In genomic region chr19:36604656-36605100, GRCh38 we compare ENCODE assay signal across 8 cellular contexts. TPM values are rescaled to one million over a fixed set of nuclear protein-coding genes. Genes with fewer than 3 reads are reported as not detected.
DNase-seq lines count a peak whose midpoint lies in the region; ATAC-seq, FAIRE-seq and TF ChIP-seq lines count a peak whose summit lies in the region.

No MANE protein-coding gene starts in this region.

- in situ Hi-C loops in IMR-90 (cut with MboI; ENCODE audit: low sequenced_read_pairs), result no loop called here

- TF ChIP-seq CTCF in IMR-90 (conservative IDR thresholded peaks at IDR 0.05; ENCODE audit: low read depth, low read length), result no peak
- TF ChIP-seq CTCF in VCaP (conservative IDR thresholded peaks at IDR 0.05), result no peak
- TF ChIP-seq CTCF in breast epithelium (IDR thresholded peaks at IDR 0.05), result no peak
- TF ChIP-seq CTCF in keratinocyte (optimal IDR thresholded peaks at IDR 0.05 in 1 of 3, IDR thresholded peaks at IDR 0.05 in 1 of 3, conservative IDR thresholded peaks at IDR 0.05 in 1 of 3; ENCODE audit: extremely low read depth in 1 of 3, insufficient read depth in 2 of 3, low read length in 3 of 3), result no peak

- intact Hi-C loops in IMR-90 (cut with micrococcal nuclease) (loop anchor here (2.0 kb wide), 1 partner anchor 32 kb away; the partner anchor contains the start of gene ZNF529), breast epithelium (cut with DNase I; ENCODE audit: low total_unique reads) (no loop called here)

- peak overlapping the region; percentile 53 for H2BK5ac ChIP-seq in IMR-90 (ENCODE audit: low read depth, low read length, poor library complexity, severe bottlenecking)

- peak overlapping the region; percentile 93 for H2AK9ac ChIP-seq in IMR-90 (replicated peaks; ENCODE audit: low read depth, low read length, poor library complexity)

- H2AK5ac ChIP-seq in IMR-90 (ENCODE audit: low read depth, low read length), result 0 out of 2 replicates have a peak overlapping the region, but pooled peaks have one; percentile 0

- H3K27me3 ChIP-seq in BLaER1 treated with 17β-estradiol and CSF1 and Interleukin-3, amounts not matched to agents 10 nM and 100 nM, result peaks cover 0 to 10% (median 0%) of the 10 kb centered on the region in 11 experiments; a peak in 6 of 22 replicates
- no peaks in the 10 kb centered on the region for H3K27me3 ChIP-seq in IMR-90 (ENCODE audit: control insufficient read depth, insufficient read depth, low read length)
- H3K27me3 ChIP-seq in breast epithelium, result no peaks in the 10 kb centered on the region
- peaks cover 3% of the 10 kb centered on the region for H3K27me3 ChIP-seq in keratinocyte (ENCODE audit: control insufficient read depth, extremely low read depth, insufficient read depth, low read length)

- CTCF ChIA-PET in IMR-90 (lab: Yijun Ruan, JAX), result no interaction called here

- peaks cover 4 to 11% of the 10 kb centered on the region in 2 experiments; a peak in 3 of 4 replicates for H3K79me1 ChIP-seq in IMR-90 (ENCODE audit: low read depth in 1 of 2, low read length in 2 of 2)

- no peak for TF ChIP-seq RAD21 in IMR-90 (IDR thresholded peaks at IDR 0.05; ENCODE audit: low read length)

- TF ChIP-seq POLR2A in IMR-90 (IDR thresholded peaks at IDR 0.05; ENCODE audit: low read depth, low read length) (no peak), breast epithelium (IDR thresholded peaks at IDR 0.05) (no peak)

- POLR2A ChIA-PET in IMR-90 (lab: Charles Lee; ENCODE audit: unreplicated experiment), result interaction anchor here (0.6 kb wide), 1 partner anchor 255 kb away, joined by 7 read pairs; no protein-coding TSS in a partner anchor

- H3K9ac ChIP-seq in BLaER1 treated with 17β-estradiol and CSF1 and Interleukin-3, amounts not matched to agents 10 nM and 100 nM, result peak overlapping the region; percentile 73 to 86 (median 81)
- H3K9ac ChIP-seq in IMR-90 (ENCODE audit: low read depth, low read length) (peak overlapping the region; percentile 79), keratinocyte (ENCODE audit: control insufficient read depth, extremely low read depth, insufficient read depth, low read length) (no peak overlapping the region)

- peak overlapping the region; percentile 76 to 92 (median 85) for H3K4me2 ChIP-seq in BLaER1 treated with 17β-estradiol and CSF1 and Interleukin-3, amounts not matched to agents 10 nM and 100 nM
- peak overlapping the region; percentile 98 for H3K4me2 ChIP-seq in IMR-90 (ENCODE audit: low read depth, low read length)
- peak overlapping the region; percentile 57 for H3K4me2 ChIP-seq in keratinocyte (ENCODE audit: control insufficient read depth, extremely low read depth, insufficient read depth, low read depth, low read length)

- peaks cover 3 to 52% (median 30%) of the 10 kb centered on the region in 11 experiments for H3K36me3 ChIP-seq in BLaER1 treated with 17β-estradiol and CSF1 and Interleukin-3, amounts not matched to agents 10 nM and 100 nM
- no peaks in the 10 kb centered on the region; the same call in 1 of the 2 replicates for H3K36me3 ChIP-seq in IMR-90 (ENCODE audit: control insufficient read depth, insufficient read depth, low read length)
- H3K36me3 ChIP-seq in breast epithelium, result no peaks in the 10 kb centered on the region
- H3K36me3 ChIP-seq in keratinocyte (ENCODE audit: control insufficient read depth in 2 of 2, extremely low read depth in 1 of 2, insufficient read depth in 2 of 2, low read length in 2 of 2), result no peaks in the 10 kb centered on the region

- H3K56ac ChIP-seq in IMR-90 (ENCODE audit: extremely low read depth, insufficient read depth, low read length), result peak overlapping the region; percentile 29; the same call in 1 of the 2 replicates

- no TSS peak for BruUV-seq in IMR-90 (replicated peaks; lab: Mats Ljungman, UMichigan)

- H2AFZ ChIP-seq in IMR-90 (replicated peaks; ENCODE audit: low read length, poor library complexity), result peak overlapping the region; percentile 99
- H2AFZ ChIP-seq in keratinocyte (ENCODE audit: control insufficient read depth, low read length), result peak overlapping the region; percentile 67

- peak overlapping the region; percentile 16; the same call in 1 of the 2 replicates for H3K14ac ChIP-seq in IMR-90 (replicated peaks; ENCODE audit: low read depth, low read length)

- no peak for FAIRE-seq in keratinocyte (lab: Jason Lieb, UNC)

- no peak overlapping the region for H4K91ac ChIP-seq in IMR-90 (ENCODE audit: insufficient read depth, low read depth, low read length)

- H3K79me2 ChIP-seq in keratinocyte (ENCODE audit: control insufficient read depth, insufficient read depth, low read length), result no peaks in the 10 kb centered on the region

- H4K5ac ChIP-seq in IMR-90 (ENCODE audit: low read depth, low read length), result peak overlapping the region; percentile 53; the same call in 1 of the 2 replicates

- ATAC-seq in GM19463 (IDR thresholded peaks at IDR 0.05; ENCODE audit: unreplicated experiment), result peak; percentile 74
- peak; percentile 80 for ATAC-seq in IMR-90 (ENCODE audit: low read depth)

- dilution Hi-C loops in IMR-90 (cut with HindIII; ENCODE audit: low sequenced_read_pairs, unreplicated experiment) (no loop called here), keratinocyte (cut with MboI; ENCODE audit: extremely low pct_ligation_motif_present, low sequenced_read_pairs) (no loop called here)

- H3K9me1 ChIP-seq in IMR-90 (ENCODE audit: insufficient read depth, low read length) (no peaks in the 10 kb centered on the region), keratinocyte (ENCODE audit: control insufficient read depth, extremely low read depth, insufficient read depth, low read length) (no peaks in the 10 kb centered on the region)

- H3K4me3 ChIP-seq in BLaER1 treated with 17β-estradiol and CSF1 and Interleukin-3, amounts not matched to agents 10 nM and 100 nM, result peak overlapping the region; percentile 67 to 81 (median 76)
- peak overlapping the region; percentile 96 for H3K4me3 ChIP-seq in IMR-90 (ENCODE audit: insufficient read depth, low read depth, low read length)
- peak overlapping the region; percentile 59 to 84 (median 77) for H3K4me3 ChIP-seq in breast epithelium
- H3K4me3 ChIP-seq in keratinocyte (ENCODE audit: control insufficient read depth in 2 of 3, extremely low read depth in 1 of 3, insufficient read depth in 2 of 3, low read depth in 1 of 3, low read length in 3 of 3), result peak overlapping the region; percentile 39 to 57 (median 50)

- H4K8ac ChIP-seq in IMR-90 (ENCODE audit: low read depth in 2 of 2, low read length in 2 of 2), result peak overlapping the region; percentile 65 to 77; a peak in 3 of 4 replicates

- peak; percentile 40 for DNase-seq in IMR-90
- peak in 1 of 2 donors; percentile 20 for DNase-seq in breast epithelium (ENCODE audit: low spot score in 2 of 2)
- no peak for DNase-seq in keratinocyte (ENCODE audit: low read depth, low spot score)
- peak; percentile 77 to 89 for DNase-seq in stimulated activated CD4-positive, alpha-beta T cell treated with anti-CD3 and anti-CD28 coated beads, Interleukin-15, amount 100 ng/mL, for 48 hours (ENCODE audit: low read depth in 2 of 2)
- no peak for DNase-seq in foreskin melanocyte

- H2BK15ac ChIP-seq in IMR-90 (ENCODE audit: low read depth, low read length), result no peak overlapping the region

- H2BK20ac ChIP-seq in IMR-90 (ENCODE audit: low read depth, low read length), result no peak overlapping the region

- H3K9me3 ChIP-seq in BLaER1 treated with 17β-estradiol and CSF1 and Interleukin-3, amounts not matched to agents 10 nM and 100 nM (replicated peaks in 1 of 11), result peaks cover 34 to 87% (median 54%) of the 10 kb centered on the region in 11 experiments; a peak in 21 of 22 replicates
- H3K9me3 ChIP-seq in IMR-90 (ENCODE audit: control insufficient read depth, insufficient read depth, low read length) (peaks cover 4% of the 10 kb centered on the region), breast epithelium (peaks cover 3 to 21% of the 10 kb centered on the region in 2 donors), keratinocyte (ENCODE audit: control insufficient read depth, low read depth, low read length) (peaks cover 6% of the 10 kb centered on the region)

- peaks cover 11 to 28% (median 21%) of the 10 kb centered on the region in 10 experiments for H3K4me1 ChIP-seq in BLaER1 treated with 17β-estradiol and CSF1 and Interleukin-3, amounts not matched to agents 10 nM and 100 nM
- H3K4me1 ChIP-seq in IMR-90 (ENCODE audit: control insufficient read depth, insufficient read depth, low read length) (no peaks in the 10 kb centered on the region), breast epithelium (no peaks in the 10 kb centered on the region), keratinocyte (ENCODE audit: control insufficient read depth, extremely low read depth, insufficient read depth, low read length) (no peaks in the 10 kb centered on the region)

- WGBS in IMR-90 (ENCODE audit: extremely low coverage in 2 of 2, insufficient read length in 1 of 2), 2 experiments, result 0% methylated on average over 6 of the region's 21 CpGs; no CpG with 5 or more reads in 1 of the 2 experiments

- H3K18ac ChIP-seq in IMR-90 (ENCODE audit: low read depth, low read length), result 0 out of 2 replicates have a peak overlapping the region, but pooled peaks have one; percentile 25

- 0 out of 2 replicates have a peak overlapping the region, but pooled peaks have one; percentile 12 for H3K23ac ChIP-seq in IMR-90 (ENCODE audit: low read depth, low read length)

- H4K20me1 ChIP-seq in BLaER1 treated with 17β-estradiol and CSF1 and Interleukin-3, amounts not matched to agents 10 nM and 100 nM, result peaks cover 0 to 10% (median 0%) of the 10 kb centered on the region in 11 experiments; a peak in 3 of 22 replicates
- H4K20me1 ChIP-seq in IMR-90 (ENCODE audit: insufficient read depth, low read length), result no peaks in the 10 kb centered on the region
- H4K20me1 ChIP-seq in keratinocyte (ENCODE audit: control insufficient read depth, extremely low read depth, insufficient read depth, low read length), result no peaks in the 10 kb centered on the region

- H3K27ac ChIP-seq in BLaER1 treated with 17β-estradiol and CSF1 and Interleukin-3, amounts not matched to agents 10 nM and 100 nM, result peak overlapping the region; percentile 74 to 84 (median 79)
- H3K27ac ChIP-seq in IMR-90 (ENCODE audit: insufficient read depth, low read length) (peak overlapping the region; percentile 64), VCaP (peak overlapping the region; percentile 88), breast epithelium (peak overlapping the region; percentile 69 to 76), keratinocyte (ENCODE audit: control insufficient read depth, insufficient read depth, low read length) (no peak overlapping the region)

- no peak overlapping the region for H2BK120ac ChIP-seq in IMR-90 (ENCODE audit: low read depth, low read length)

- no peak overlapping the region; the same call in 1 of the 2 replicates for H3K4ac ChIP-seq in IMR-90 (ENCODE audit: low read depth, low read length)

RNA-seq across cellular contexts. Expression of gene ZNF382, which starts 0.4 kb away (rescaled TPM):
- total RNA-seq in IMR-90 (2012; rRNA removed) (1.9 and 4.5 TPM in 2 replicates), breast epithelium (10 to 100 TPM in 1 of 3 donors, 1 to 10 TPM in 2; 2.6 to 13.0 (median 6.6) TPM)
- polyA plus RNA-seq in IMR-90 (2012; rRNA removed) (0.59 and 0.80 TPM in 2 replicates), keratinocyte (0.28 to 0.64 TPM (median 0.57 TPM) in 3 replicates)
- 0.30 and 0.46 TPM in 2 replicates for polyA plus RNA-seq in IMR-90 (2012; cell fraction: cytosol; rRNA removed)
- polyA plus RNA-seq in IMR-90 (2012; cell fraction: nucleus; rRNA removed; ENCODE audit: low replicate concordance), result 1.1 and 3.6 TPM in 2 replicates
- 0.54 TPM for polyA plus RNA-seq in keratinocyte (2011; ENCODE audit: low read depth)
- 0.38 and 0.39 TPM in 2 replicates for polyA plus RNA-seq in keratinocyte (2011; cell fraction: cytosol; rRNA removed)
- polyA plus RNA-seq in keratinocyte (2011; cell fraction: nucleus; rRNA removed), result 2.5 and 2.6 TPM in 2 replicates
- 0.28 and 0.48 TPM in 2 replicates for polyA plus RNA-seq in keratinocyte (2012; ENCODE audit: low replicate concordance)
- polyA minus RNA-seq in keratinocyte, result 0.39 to 1.1 TPM (median 0.70 TPM) in 3 replicates
- polyA minus RNA-seq in keratinocyte (2011; cell fraction: cytosol; rRNA and poly(A)+ RNA removed), result not detected
- 1.9 and 3.5 TPM in 2 replicates for polyA minus RNA-seq in keratinocyte (2011; cell fraction: nucleus; rRNA and poly(A)+ RNA removed)

RNA-seq across cellular contexts. Expression of gene ZNF529, which starts 31.6 kb away (rescaled TPM):
- total RNA-seq in IMR-90 (2012; rRNA removed) (6.8 and 8.6 TPM in 2 replicates), breast epithelium (10 to 100 TPM in 2 of 3 donors, 1 to 10 TPM in 1; 8.2 to 20.3 (median 14.7) TPM)
- polyA plus RNA-seq in IMR-90 (2012; rRNA removed) (2.4 and 2.7 TPM in 2 replicates), keratinocyte (3.4 to 5.5 TPM (median 4.5 TPM) in 3 replicates)
- polyA plus RNA-seq in IMR-90 (2012; cell fraction: cytosol; rRNA removed), result 0.44 and 1.0 TPM in 2 replicates
- 3.1 and 7.6 TPM in 2 replicates for polyA plus RNA-seq in IMR-90 (2012; cell fraction: nucleus; rRNA removed; ENCODE audit: low replicate concordance)
- 6.6 TPM for polyA plus RNA-seq in keratinocyte (2011; ENCODE audit: low read depth)
- polyA plus RNA-seq in keratinocyte (2011; cell fraction: cytosol; rRNA removed), result 1.7 and 3.4 TPM in 2 replicates
- 12.1 and 13.7 TPM in 2 replicates for polyA plus RNA-seq in keratinocyte (2011; cell fraction: nucleus; rRNA removed)
- 3.5 and 3.8 TPM in 2 replicates for polyA plus RNA-seq in keratinocyte (2012; ENCODE audit: low replicate concordance)
- 3.9 to 8.4 TPM (median 5.4 TPM) in 3 replicates for polyA minus RNA-seq in keratinocyte
- 6.1 TPM for polyA minus RNA-seq in keratinocyte (2011; cell fraction: cytosol; rRNA and poly(A)+ RNA removed)
- polyA minus RNA-seq in keratinocyte (2011; cell fraction: nucleus; rRNA and poly(A)+ RNA removed), result 4.1 and 7.1 TPM in 2 replicates

Comparison
In these comparisons a context has a peak if more than half of its experiments do, and no peak if none do; other contexts are left out.
1. DNase-seq: peak in IMR-90 (single experiment) and stimulated activated CD4-positive, alpha-beta T cell treated with anti-CD3 and anti-CD28 coated beads, Interleukin-15, amount 100 ng/mL, for 48 hours (2 of 2); none in keratinocyte (single experiment) and foreskin melanocyte (single experiment).
2. Peak in every context shown above with its lines, with median percentiles within 50 percentile points of each other: H3K4me2 ChIP-seq and H3K4me3 ChIP-seq.